In genomic region chr3:11734-12133, GRCh38 we compare ENCODE assay signal across 9 cellular contexts.
A peak's percentile ranks its signal among the peaks of the same experiment; 100 is the strongest.
DNase-seq lines count a peak whose midpoint lies in the region; ATAC-seq and TF ChIP-seq lines count a peak whose summit lies in the region.
"Had no signal": no experiment of that assay in that cellular context is flagged by ENCODE, and none has a peak within 500 bp of the region (broad histone marks: within the 10 kb centered on the region; RNA-seq: fewer than 3 reads in every experiment).

No MANE protein-coding gene starts in this region.

- CTCF ChIA-PET in activated naive CD4-positive, alpha-beta T cell treated with anti-CD3 and anti-CD28 coated beads for 36 hours (lab: Charles Lee) = no interaction called here

- peaks cover 14% of the 10 kb centered on the region for H3K27me3 Mint-ChIP-seq in activated naive CD4-positive, alpha-beta T cell treated with anti-CD3 and anti-CD28 coated beads for 36 hours (ENCODE audit: low read depth)
- peaks cover 7% of the 10 kb centered on the region for H3K27me3 Mint-ChIP-seq in activated T-cell treated with anti-CD3 and anti-CD28 coated beads, Interleukin-2, amount 50 U/mL, for 72 hours (ENCODE audit: low read depth)
- no peaks in the 10 kb centered on the region for H3K27me3 Mint-ChIP-seq in stimulated activated naive CD8-positive, alpha-beta T cell treated with anti-CD3 and anti-CD28 coated beads, Interleukin-15, amount 100 ng/mL, for 72 hours

- peak; percentile 4 for DNase-seq in activated naive CD4-positive, alpha-beta T cell treated with anti-CD3 and anti-CD28 coated beads for 36 hours
- no peak for DNase-seq in activated naive CD4-positive, alpha-beta T cell treated with Interleukin-2 at 50 U/mL for 16 hours
- no peak for DNase-seq in activated T-cell treated with anti-CD3 and anti-CD28 coated beads, Interleukin-2, amount 50 U/mL, for 72 hours
- no peak for DNase-seq in kidney epithelial cell (ENCODE audit: low read depth)
- peak in 1 of 2 donors; percentile 10 for DNase-seq in stimulated activated naive CD8-positive, alpha-beta T cell treated with anti-CD3 and anti-CD28 coated beads, Interleukin-15, amount 100 ng/mL, for 72 hours
- no peak for DNase-seq in stimulated activated CD4-positive, alpha-beta T cell treated with anti-CD3 and anti-CD28 coated beads, Interleukin-4, amount 100 ng/mL, for 24 hours
- DNase-seq in NK-92 (lab: John Stamatoyannopoulos, UW; ENCODE audit: unreplicated experiment) = no peak
- no peak for DNase-seq in midbrain (lab: John Stamatoyannopoulos, UW)
- DNase-seq: AML-193 had no signal

- intact Hi-C loops in activated naive CD4-positive, alpha-beta T cell treated with anti-CD3 and anti-CD28 coated beads for 36 hours (cut with micrococcal nuclease) = no loop called here

- H3K27ac Mint-ChIP-seq in activated naive CD4-positive, alpha-beta T cell treated with anti-CD3 and anti-CD28 coated beads for 36 hours = peak overlapping the region; percentile 78
- peak overlapping the region; percentile 9 for H3K27ac Mint-ChIP-seq in activated T-cell treated with anti-CD3 and anti-CD28 coated beads, Interleukin-2, amount 50 U/mL, for 72 hours
- H3K27ac Mint-ChIP-seq in stimulated activated naive CD8-positive, alpha-beta T cell treated with anti-CD3 and anti-CD28 coated beads, Interleukin-15, amount 100 ng/mL, for 72 hours = peak overlapping the region in 1 of 2 donors; percentile 92

- H3K9me3 Mint-ChIP-seq in activated naive CD4-positive, alpha-beta T cell treated with anti-CD3 and anti-CD28 coated beads for 36 hours = peaks cover 5% of the 10 kb centered on the region
- peaks cover 3 to 4% of the 10 kb centered on the region in 2 donors for H3K9me3 Mint-ChIP-seq in activated T-cell treated with anti-CD3 and anti-CD28 coated beads, Interleukin-2, amount 50 U/mL, for 72 hours
- H3K9me3 Mint-ChIP-seq in stimulated activated naive CD8-positive, alpha-beta T cell treated with anti-CD3 and anti-CD28 coated beads, Interleukin-15, amount 100 ng/mL, for 72 hours = peaks cover 0 to 8% of the 10 kb centered on the region in 2 donors

- H3K36me3 Mint-ChIP-seq in activated naive CD4-positive, alpha-beta T cell treated with anti-CD3 and anti-CD28 coated beads for 36 hours (ENCODE audit: low read depth) = no peaks in the 10 kb centered on the region
- H3K36me3 Mint-ChIP-seq in activated T-cell treated with anti-CD3 and anti-CD28 coated beads, Interleukin-2, amount 50 U/mL, for 72 hours (ENCODE audit: insufficient read depth in 2 of 2) = peaks cover 2 to 5% of the 10 kb centered on the region in 2 donors

- no peak for ATAC-seq in activated T-cell treated with anti-CD3 and anti-CD28 coated beads, Interleukin-2, amount 50 U/mL, for 72 hours (replicated peaks in 1 of 2)
- ATAC-seq in stimulated activated naive CD8-positive, alpha-beta T cell treated with anti-CD3 and anti-CD28 coated beads, Interleukin-15, amount 100 ng/mL, for 72 hours = peak; percentile 62

- no peaks in the 10 kb centered on the region for H3K4me1 Mint-ChIP-seq in activated naive CD4-positive, alpha-beta T cell treated with anti-CD3 and anti-CD28 coated beads for 36 hours (ENCODE audit: low read depth)
- no peaks in the 10 kb centered on the region for H3K4me1 Mint-ChIP-seq in activated T-cell treated with anti-CD3 and anti-CD28 coated beads, Interleukin-2, amount 50 U/mL, for 72 hours (ENCODE audit: low read depth)
- no peaks in the 10 kb centered on the region for H3K4me1 Mint-ChIP-seq in stimulated activated naive CD8-positive, alpha-beta T cell treated with anti-CD3 and anti-CD28 coated beads, Interleukin-15, amount 100 ng/mL, for 72 hours

- H3K4me3 ChIP-seq in kidney epithelial cell (ENCODE audit: low read depth, low read length) = peak overlapping the region; percentile 4

- no peaks in the 10 kb centered on the region for H3K36me3 ChIP-seq in kidney epithelial cell (ENCODE audit: control insufficient read depth, insufficient read depth, low read length)

- TF ChIP-seq CTCF in kidney epithelial cell (IDR thresholded peaks at IDR 0.05; ENCODE audit: insufficient read depth, low read length, poor library complexity, severe bottlenecking) = no peak

- H3K27me3 ChIP-seq in kidney epithelial cell (ENCODE audit: control insufficient read depth, insufficient read depth, low read length) = no peaks in the 10 kb centered on the region

- peak overlapping the region; percentile 70 for H3K4me3 Mint-ChIP-seq in activated naive CD4-positive, alpha-beta T cell treated with anti-CD3 and anti-CD28 coated beads for 36 hours
- H3K4me3 Mint-ChIP-seq in activated T-cell treated with anti-CD3 and anti-CD28 coated beads, Interleukin-2, amount 50 U/mL, for 72 hours = peak overlapping the region in 1 of 2 donors; percentile 41
- H3K4me3 Mint-ChIP-seq in stimulated activated naive CD8-positive, alpha-beta T cell treated with anti-CD3 and anti-CD28 coated beads, Interleukin-15, amount 100 ng/mL, for 72 hours = peak overlapping the region in 1 of 2 donors; percentile 80
